26 cellular contexts compared by ENCODE assay signal in genomic region chr11:133986545-133986944, GRCh38.
"Had no signal": no experiment of that assay in that cellular context is flagged by ENCODE, and none has a peak within 500 bp of the region (broad histone marks: within the 10 kb centered on the region; RNA-seq: fewer than 3 reads in every experiment).

No MANE protein-coding gene starts in this region.

- H3K4me3 Mint-ChIP-seq: activated CD4-positive, alpha-beta T cell treated with anti-CD3 and anti-CD28 coated beads for 36 hours; activated CD8-positive, alpha-beta memory T cell treated with anti-CD3 and anti-CD28 coated beads, Interleukin-2, amount 10 ng/mL, durations not matched to agents 7 days and 5 days; activated CD8-positive, alpha-beta T cell treated with anti-CD3 and anti-CD28 coated beads, Interleukin-2, amount 10 ng/mL, durations not matched to agents 7 days and 5 days; activated naive CD4-positive, alpha-beta T cell treated with anti-CD3 and anti-CD28 coated beads, Interleukin-2, amount 50 U/mL, for 24 hours; activated naive CD8-positive, alpha-beta T cell treated with anti-CD3 and anti-CD28 coated beads, Interleukin-2, amount 50 U/mL, for 24 hours; naive thymus-derived CD4-positive, alpha-beta T cell; neural crest cell; stimulated activated effector memory CD8-positive, alpha-beta T cell treated with anti-CD3 and anti-CD28 coated beads, Interleukin-12 subunit alpha, Interleukin-12 subunit beta, amount 100 ng/mL, for 72 hours; stimulated activated naive CD8-positive, alpha-beta T cell treated with anti-CD3 and anti-CD28 coated beads, Interleukin-15, amount 100 ng/mL, for 72 hours; type B pancreatic cell had no signal

- H3K27ac ChIP-seq: left ventricle myocardium inferior, parathyroid adenoma, psoas muscle, sigmoid colon, uterus had no signal

- H3K9me3 Mint-ChIP-seq: activated naive CD4-positive, alpha-beta T cell treated with anti-CD3 and anti-CD28 coated beads, Interleukin-2, amount 50 U/mL, for 24 hours; activated naive CD8-positive, alpha-beta T cell treated with anti-CD3 and anti-CD28 coated beads, Interleukin-2, amount 50 U/mL, for 24 hours; activated T-helper 2 cell treated with anti-CD3 and anti-CD28 coated beads, Interferon-gamma antibody, Interleukin-2, Interleukin-4, amounts not matched to agents 10 μg/mL and 5 μg/mL and 100 μg/mL, durations not matched to agents 14 hours and 24 hours and 36 hours; naive thymus-derived CD4-positive, alpha-beta T cell; neural crest cell; stimulated activated effector memory CD8-positive, alpha-beta T cell treated with anti-CD3 and anti-CD28 coated beads, Interleukin-12 subunit alpha, Interleukin-12 subunit beta, amount 100 ng/mL, for 72 hours; stimulated activated naive CD8-positive, alpha-beta T cell treated with anti-CD3 and anti-CD28 coated beads, Interleukin-15, amount 100 ng/mL, for 72 hours; type B pancreatic cell had no signal

- H3K27me3 Mint-ChIP-seq: activated naive CD4-positive, alpha-beta T cell treated with anti-CD3 and anti-CD28 coated beads, Interleukin-2, amount 50 U/mL, for 24 hours; activated naive CD8-positive, alpha-beta T cell treated with anti-CD3 and anti-CD28 coated beads, Interleukin-2, amount 50 U/mL, for 24 hours had no signal

- H3K4me3 ChIP-seq: left ventricle myocardium inferior, psoas muscle, sigmoid colon, uterus had no signal

- H3K27me3 ChIP-seq: uterus had no signal

- ATAC-seq: activated CD4-positive, alpha-beta T cell treated with anti-CD3 and anti-CD28 coated beads for 36 hours; activated CD8-positive, alpha-beta memory T cell treated with anti-CD3 and anti-CD28 coated beads, Interleukin-2, amount 10 ng/mL, durations not matched to agents 7 days and 5 days; activated CD8-positive, alpha-beta T cell treated with anti-CD3 and anti-CD28 coated beads, Interleukin-2, amount 10 ng/mL, durations not matched to agents 7 days and 5 days; activated naive CD8-positive, alpha-beta T cell treated with anti-CD3 and anti-CD28 coated beads, Interleukin-2, amount 50 U/mL, for 24 hours; naive thymus-derived CD4-positive, alpha-beta T cell; psoas muscle; stimulated activated effector memory CD8-positive, alpha-beta T cell treated with anti-CD3 and anti-CD28 coated beads, Interleukin-12 subunit alpha, Interleukin-12 subunit beta, amount 100 ng/mL, for 72 hours; stimulated activated naive CD8-positive, alpha-beta T cell treated with anti-CD3 and anti-CD28 coated beads, Interleukin-15, amount 100 ng/mL, for 72 hours had no signal

- H3K4me1 Mint-ChIP-seq: activated CD4-positive, alpha-beta T cell treated with anti-CD3 and anti-CD28 coated beads for 36 hours; activated naive CD4-positive, alpha-beta T cell treated with anti-CD3 and anti-CD28 coated beads, Interleukin-2, amount 50 U/mL, for 24 hours; stimulated activated effector memory CD8-positive, alpha-beta T cell treated with anti-CD3 and anti-CD28 coated beads, Interleukin-12 subunit alpha, Interleukin-12 subunit beta, amount 100 ng/mL, for 72 hours had no signal

- H3K9me3 ChIP-seq: left ventricle myocardium inferior, psoas muscle, sigmoid colon, uterus had no signal

- H3K9ac ChIP-seq: parathyroid adenoma had no signal

- DNase-seq: activated CD4-positive, alpha-beta T cell treated with anti-CD3 and anti-CD28 coated beads for 36 hours; activated CD4-positive, CD25-positive, alpha-beta regulatory T cell; activated CD8-positive, alpha-beta memory T cell treated with anti-CD3 and anti-CD28 coated beads, Interleukin-2, amount 10 ng/mL, durations not matched to agents 7 days and 5 days; activated CD8-positive, alpha-beta T cell treated with anti-CD3 and anti-CD28 coated beads, Interleukin-2, amount 10 ng/mL, durations not matched to agents 7 days and 5 days; activated naive CD8-positive, alpha-beta T cell treated with anti-CD3 and anti-CD28 coated beads, Interleukin-2, amount 50 U/mL, for 24 hours; activated T-cell treated with anti-CD3 and anti-CD28 coated beads, Interleukin-2, amount 50 U/mL, for 48 hours; amygdala; effector CD8-positive, alpha-beta T cell; left ventricle myocardium inferior; mammary epithelial cell; midbrain; naive thymus-derived CD4-positive, alpha-beta T cell; nucleus accumbens; sigmoid colon; small intestine; stimulated activated CD4-positive, alpha-beta T cell treated with anti-CD3 and anti-CD28 coated beads, Interleukin-4, amount 100 ng/mL, for 24 hours; stimulated activated naive CD8-positive, alpha-beta T cell treated with anti-CD3 and anti-CD28 coated beads, Interleukin-15, amount 100 ng/mL, for 72 hours; substantia nigra; uterus had no signal

- H3K4me1 ChIP-seq: parathyroid adenoma, sigmoid colon, uterus had no signal

- H3K36me3 ChIP-seq: left ventricle myocardium inferior, sigmoid colon, uterus had no signal

- H3K27ac Mint-ChIP-seq: activated CD4-positive, alpha-beta T cell treated with anti-CD3 and anti-CD28 coated beads for 36 hours; activated CD8-positive, alpha-beta memory T cell treated with anti-CD3 and anti-CD28 coated beads, Interleukin-2, amount 10 ng/mL, durations not matched to agents 7 days and 5 days; activated CD8-positive, alpha-beta T cell treated with anti-CD3 and anti-CD28 coated beads, Interleukin-2, amount 10 ng/mL, durations not matched to agents 7 days and 5 days; activated naive CD4-positive, alpha-beta T cell treated with anti-CD3 and anti-CD28 coated beads, Interleukin-2, amount 50 U/mL, for 24 hours; activated naive CD8-positive, alpha-beta T cell treated with anti-CD3 and anti-CD28 coated beads, Interleukin-2, amount 50 U/mL, for 24 hours; activated T-helper 2 cell treated with anti-CD3 and anti-CD28 coated beads, Interferon-gamma antibody, Interleukin-2, Interleukin-4, amounts not matched to agents 10 μg/mL and 5 μg/mL and 100 μg/mL, durations not matched to agents 14 hours and 24 hours and 36 hours; stimulated activated naive CD8-positive, alpha-beta T cell treated with anti-CD3 and anti-CD28 coated beads, Interleukin-15, amount 100 ng/mL, for 72 hours; type B pancreatic cell had no signal

- H3K36me3 Mint-ChIP-seq: activated CD8-positive, alpha-beta memory T cell treated with anti-CD3 and anti-CD28 coated beads, Interleukin-2, amount 10 ng/mL, durations not matched to agents 7 days and 5 days; activated naive CD4-positive, alpha-beta T cell treated with anti-CD3 and anti-CD28 coated beads, Interleukin-2, amount 50 U/mL, for 24 hours; naive thymus-derived CD4-positive, alpha-beta T cell; stimulated activated effector memory CD8-positive, alpha-beta T cell treated with anti-CD3 and anti-CD28 coated beads, Interleukin-12 subunit alpha, Interleukin-12 subunit beta, amount 100 ng/mL, for 72 hours; type B pancreatic cell had no signal
